Comparison of ENCODE assay signal across 2 cellular contexts in the genomic region with DNA sequence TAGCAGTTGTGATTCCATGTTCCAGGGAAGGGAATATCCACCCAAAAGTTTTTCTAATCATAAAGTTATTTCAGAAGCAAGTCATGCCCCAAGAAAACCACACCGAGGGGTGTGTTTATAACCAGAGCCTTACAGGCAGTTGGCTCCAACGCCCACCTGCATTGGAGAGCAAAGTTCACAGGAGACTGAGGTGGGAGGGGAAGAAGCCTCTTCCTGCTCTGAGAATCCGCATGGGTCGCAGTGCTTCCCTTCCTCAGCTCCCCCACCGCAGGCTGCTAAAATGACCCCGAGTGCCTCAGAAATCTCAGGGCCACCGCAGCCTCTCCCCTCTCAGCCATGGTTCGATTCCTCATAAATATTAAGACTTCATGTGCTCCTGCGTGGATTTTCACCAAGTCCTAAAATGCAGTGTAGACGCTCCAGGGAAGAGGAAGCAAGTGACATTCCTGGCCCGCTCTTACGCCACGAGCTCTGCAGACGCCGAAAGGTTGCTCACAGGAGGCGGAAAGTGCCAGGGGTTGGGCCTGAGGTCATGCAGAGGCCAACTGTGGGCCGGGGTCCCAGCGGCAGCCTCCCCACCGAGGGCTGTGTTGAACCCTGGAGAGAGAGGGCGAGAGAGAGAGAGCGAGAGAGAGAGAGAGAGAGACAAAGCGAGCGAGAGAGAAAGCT.
TF ChIP-seq lines count a peak whose summit lies in the region.

No MANE protein-coding gene starts in this region.

TF ChIP-seq in HCT116, 20 proteins besides CTCF, POLR2A, EP300 and RAD21:
- no peak for TF ChIP-seq CBX3 (IDR thresholded peaks at IDR 0.05; ENCODE audit: low read depth)
- TF ChIP-seq ZNF274 (IDR thresholded peaks at IDR 0.05; ENCODE audit: low read depth, low read length), result no peak
- no peak for TF ChIP-seq EZH2phosphoT487 (IDR thresholded peaks at IDR 0.05; ENCODE audit: borderline replicate concordance)
- no peak for TF ChIP-seq EZH2 (IDR thresholded peaks at IDR 0.05)
- TF ChIP-seq POLR2AphosphoS5 (IDR thresholded peaks at IDR 0.05; ENCODE audit: low read depth, low read length), result no peak
- TF ChIP-seq EGR1 (IDR thresholded peaks at IDR 0.05; ENCODE audit: low read depth), result no peak
- TF ChIP-seq SP1 (IDR thresholded peaks at IDR 0.05; ENCODE audit: low read depth), result no peak
- TF ChIP-seq SIN3A (IDR thresholded peaks at IDR 0.05; ENCODE audit: low read depth), result no peak
- no peak for TF ChIP-seq FOSL1 (IDR thresholded peaks at IDR 0.05; ENCODE audit: low read depth)
- no peak for TF ChIP-seq ZFX (IDR thresholded peaks at IDR 0.05)
- no peak for TF ChIP-seq YY1 (IDR thresholded peaks at IDR 0.05; ENCODE audit: extremely low read depth, insufficient replicate concordance, low read depth, low read length)
- TF ChIP-seq ELF1 (IDR thresholded peaks at IDR 0.05; ENCODE audit: borderline replicate concordance, low read depth), result no peak
- TF ChIP-seq JUND (IDR thresholded peaks at IDR 0.05), result no peak

TF ChIP-seq in SK-N-SH, 30 proteins besides CTCF, POLR2A, EP300 and RAD21:
- TF ChIP-seq, protein P1, sequence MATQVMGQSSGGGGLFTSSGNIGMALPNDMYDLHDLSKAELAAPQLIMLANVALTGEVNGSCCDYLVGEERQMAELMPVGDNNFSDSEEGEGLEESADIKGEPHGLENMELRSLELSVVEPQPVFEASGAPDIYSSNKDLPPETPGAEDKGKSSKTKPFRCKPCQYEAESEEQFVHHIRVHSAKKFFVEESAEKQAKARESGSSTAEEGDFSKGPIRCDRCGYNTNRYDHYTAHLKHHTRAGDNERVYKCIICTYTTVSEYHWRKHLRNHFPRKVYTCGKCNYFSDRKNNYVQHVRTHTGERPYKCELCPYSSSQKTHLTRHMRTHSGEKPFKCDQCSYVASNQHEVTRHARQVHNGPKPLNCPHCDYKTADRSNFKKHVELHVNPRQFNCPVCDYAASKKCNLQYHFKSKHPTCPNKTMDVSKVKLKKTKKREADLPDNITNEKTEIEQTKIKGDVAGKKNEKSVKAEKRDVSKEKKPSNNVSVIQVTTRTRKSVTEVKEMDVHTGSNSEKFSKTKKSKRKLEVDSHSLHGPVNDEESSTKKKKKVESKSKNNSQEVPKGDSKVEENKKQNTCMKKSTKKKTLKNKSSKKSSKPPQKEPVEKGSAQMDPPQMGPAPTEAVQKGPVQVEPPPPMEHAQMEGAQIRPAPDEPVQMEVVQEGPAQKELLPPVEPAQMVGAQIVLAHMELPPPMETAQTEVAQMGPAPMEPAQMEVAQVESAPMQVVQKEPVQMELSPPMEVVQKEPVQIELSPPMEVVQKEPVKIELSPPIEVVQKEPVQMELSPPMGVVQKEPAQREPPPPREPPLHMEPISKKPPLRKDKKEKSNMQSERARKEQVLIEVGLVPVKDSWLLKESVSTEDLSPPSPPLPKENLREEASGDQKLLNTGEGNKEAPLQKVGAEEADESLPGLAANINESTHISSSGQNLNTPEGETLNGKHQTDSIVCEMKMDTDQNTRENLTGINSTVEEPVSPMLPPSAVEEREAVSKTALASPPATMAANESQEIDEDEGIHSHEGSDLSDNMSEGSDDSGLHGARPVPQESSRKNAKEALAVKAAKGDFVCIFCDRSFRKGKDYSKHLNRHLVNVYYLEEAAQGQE (IDR thresholded peaks at IDR 0.05; ENCODE audit: low read depth, low read length), result no peak
- TF ChIP-seq EZH2phosphoT487 (IDR thresholded peaks at IDR 0.05; ENCODE audit: borderline replicate concordance, low read depth), result no peak
- TF ChIP-seq, protein P2, sequence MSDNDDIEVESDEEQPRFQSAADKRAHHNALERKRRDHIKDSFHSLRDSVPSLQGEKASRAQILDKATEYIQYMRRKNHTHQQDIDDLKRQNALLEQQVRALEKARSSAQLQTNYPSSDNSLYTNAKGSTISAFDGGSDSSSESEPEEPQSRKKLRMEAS (IDR thresholded peaks at IDR 0.05; ENCODE audit: low read depth), result no peak
